Comparison of ENCODE assay signal across 10 cellular contexts in genomic region chr2:178448968-178449661, GRCh38. TPM values are rescaled to one million over a fixed set of nuclear protein-coding genes. Genes with fewer than 3 reads are reported as not detected.
DNase-seq lines count a peak whose midpoint lies in the region; ATAC-seq and TF ChIP-seq lines count a peak whose summit lies in the region.
"Had no signal": no experiment of that assay in that cellular context is flagged by ENCODE, and none has a peak within 500 bp of the region (broad histone marks: within the 10 kb centered on the region; RNA-seq: fewer than 3 reads in every experiment).

No MANE protein-coding gene starts in this region.

- no peaks in the 10 kb centered on the region for H3K27me3 ChIP-seq in neural progenitor cell
- H3K27me3 ChIP-seq: gastroesophageal sphincter had no signal

- DNase-seq in chondrocyte (ENCODE audit: low spot score) (no peak), neural progenitor cell (ENCODE audit: low spot score) (no peak), OCI-M2 (lab: John Stamatoyannopoulos, UW; ENCODE audit: unreplicated experiment) (no peak), dedifferentiated amniotic fluid mesenchymal stem cell (ENCODE audit: extremely low spot score) (no peak), NCI-H510A (lab: John Stamatoyannopoulos, UW) (no peak)
- DNase-seq: NCI-H446 had no signal

- peaks cover 42% of the 10 kb centered on the region for H3F3A ChIP-seq in neural progenitor cell (ENCODE audit: low read depth)

- H3K9me3 ChIP-seq in ES-I3 (ENCODE audit: control insufficient read depth, insufficient read depth, low read length) (no peaks in the 10 kb centered on the region), KOPT-K1 (ENCODE audit: insufficient read depth, low read length, poor library complexity, severe bottlenecking) (no peaks in the 10 kb centered on the region), neural progenitor cell (ENCODE audit: low read depth) (no peaks in the 10 kb centered on the region)
- H3K9me3 ChIP-seq: gastroesophageal sphincter had no signal

- peak overlapping the region; percentile 95 for H3K27ac ChIP-seq in KOPT-K1 (ENCODE audit: low read depth, low read length, poor library complexity, severe bottlenecking)
- no peak overlapping the region for H3K27ac ChIP-seq in neural progenitor cell

- no peak for ATAC-seq in GM19328 (IDR thresholded peaks at IDR 0.05; ENCODE audit: unreplicated experiment)
- ATAC-seq: gastroesophageal sphincter had no signal

- peaks cover 35% of the 10 kb centered on the region for H4K20me1 ChIP-seq in neural progenitor cell (ENCODE audit: low read depth)

- H3K4me1 ChIP-seq in ES-I3 (ENCODE audit: insufficient read depth, low read length) (peaks cover 3% of the 10 kb centered on the region; the same call in 1 of the 2 replicates), neural progenitor cell (peaks cover 19% of the 10 kb centered on the region)

- H3K4me3 Mint-ChIP-seq in chondrocyte (ENCODE audit: unreplicated experiment) = peak overlapping the region; percentile 81
- H3K4me3 Mint-ChIP-seq in neural progenitor cell = peak overlapping the region; percentile 89

- H3K9me3 Mint-ChIP-seq in chondrocyte (ENCODE audit: low read depth) = no peaks in the 10 kb centered on the region
- H3K9me3 Mint-ChIP-seq in neural progenitor cell = no peaks in the 10 kb centered on the region

- H3K27me3 Mint-ChIP-seq in chondrocyte (ENCODE audit: low read depth) = no peaks in the 10 kb centered on the region
- H3K27me3 Mint-ChIP-seq in neural progenitor cell (ENCODE audit: insufficient read depth, low read depth) = no peaks in the 10 kb centered on the region

- peak overlapping the region; percentile 91 for H3K27ac Mint-ChIP-seq in chondrocyte (ENCODE audit: unreplicated experiment)
- no peak overlapping the region for H3K27ac Mint-ChIP-seq in neural progenitor cell

- peaks cover 17% of the 10 kb centered on the region for H3K36me3 Mint-ChIP-seq in chondrocyte (ENCODE audit: low read depth)
- H3K36me3 Mint-ChIP-seq in neural progenitor cell = peaks cover 23% of the 10 kb centered on the region

- peaks cover 16% of the 10 kb centered on the region; the same call in 1 of the 2 replicates for H3K36me3 ChIP-seq in ES-I3 (ENCODE audit: insufficient read depth, low read length)
- peaks cover 54% of the 10 kb centered on the region for H3K36me3 ChIP-seq in KOPT-K1 (ENCODE audit: insufficient read depth, low read length)
- H3K36me3 ChIP-seq in neural progenitor cell = peaks cover 26% of the 10 kb centered on the region

- H3K9ac ChIP-seq in ES-I3 (ENCODE audit: low read depth, low read length) (peak overlapping the region; percentile 95; the same call in 1 of the 2 replicates), neural progenitor cell (peak overlapping the region; percentile 83)

- H3K4me3 ChIP-seq in neural progenitor cell = peak overlapping the region; percentile 81

- H3K79me2 ChIP-seq in neural progenitor cell (ENCODE audit: low read depth) = peaks cover 47% of the 10 kb centered on the region

- H3K4me1 Mint-ChIP-seq in chondrocyte (ENCODE audit: low read depth) (peaks cover 32% of the 10 kb centered on the region), neural progenitor cell (peaks cover 27% of the 10 kb centered on the region)

- H3K4me2 ChIP-seq in neural progenitor cell = peak overlapping the region; percentile 96

- no peak overlapping the region for H2AFZ ChIP-seq in neural progenitor cell (replicated peaks)

- TF ChIP-seq CTCF in chondrocyte (IDR thresholded peaks at IDR 0.05) = no peak
- TF ChIP-seq CTCF in neural progenitor cell (IDR thresholded peaks at IDR 0.05) = no peak

RNA-seq across cellular contexts. Expression of gene PRKRA, which starts 1.9 kb away (rescaled TPM):
- total RNA-seq in chondrocyte (42.8 to 48.8 TPM (median 48.8 TPM) in 3 replicates), neural progenitor cell (ENCODE audit: low replicate concordance) (120 and 135 TPM in 2 replicates)

RNA-seq across cellular contexts. Expression of gene PJVK, which starts 2.1 kb away (rescaled TPM):
- 3.7 to 6.6 TPM (median 4.2 TPM) in 3 replicates for total RNA-seq in chondrocyte
- total RNA-seq in neural progenitor cell (ENCODE audit: low replicate concordance) = 3.0 and 4.4 TPM in 2 replicates

RNA-seq across cellular contexts. Expression of gene FKBP7, which starts 29.3 kb away (rescaled TPM):
- total RNA-seq in chondrocyte = 41.7 to 62.5 TPM (median 44.3 TPM) in 3 replicates
- 28.1 and 47.0 TPM in 2 replicates for total RNA-seq in neural progenitor cell (ENCODE audit: low replicate concordance)

RNA-seq across cellular contexts. Expression of gene PLEKHA3, which starts 31.1 kb away (rescaled TPM):
- 34.9 to 39.4 TPM (median 36.4 TPM) in 3 replicates for total RNA-seq in chondrocyte
- 5.9 and 26.2 TPM in 2 replicates for total RNA-seq in neural progenitor cell (ENCODE audit: low replicate concordance)
